Comparison of ENCODE assay signal across 22 cellular contexts in the genomic region with DNA sequence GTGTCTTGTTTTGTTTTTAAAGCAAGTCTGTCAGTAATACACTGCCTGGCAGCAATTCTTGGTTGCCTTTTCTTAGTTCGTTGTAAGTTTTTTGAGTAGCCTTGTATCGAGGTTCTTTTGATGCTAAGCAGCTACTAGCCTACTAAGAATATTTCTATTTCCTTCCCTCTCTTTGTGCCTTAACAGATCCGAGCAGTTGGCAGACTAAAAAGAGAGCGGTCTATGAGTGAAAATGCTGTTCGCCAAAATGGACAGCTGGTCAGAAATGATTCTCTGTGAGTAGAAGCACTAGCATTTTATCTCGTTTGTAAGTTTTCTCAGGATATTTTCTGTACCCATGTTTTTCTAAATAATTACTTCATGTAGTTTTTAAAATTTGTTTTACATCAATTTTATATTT. TPM values are rescaled to one million over a fixed set of nuclear protein-coding genes. Genes with fewer than 3 reads are reported as not detected.
"Had no signal": no experiment of that assay in that cellular context is flagged by ENCODE, and none has a peak within 500 bp of the region (broad histone marks: within the 10 kb centered on the region; RNA-seq: fewer than 3 reads in every experiment).

No MANE protein-coding gene starts in this region.

- H3K27ac Mint-ChIP-seq: activated CD8-positive, alpha-beta T cell treated with anti-CD3 and anti-CD28 coated beads, Interleukin-2, amount 10 ng/mL, durations not matched to agents 7 days and 5 days; activated naive CD4-positive, alpha-beta T cell treated with anti-CD3 and anti-CD28 coated beads for 36 hours; activated naive CD8-positive, alpha-beta T cell; T-helper 17 cell; WTC11 had no signal

- H3K27me3 Mint-ChIP-seq: activated naive CD8-positive, alpha-beta T cell; T-helper 17 cell had no signal

- H3K9me3 Mint-ChIP-seq: activated naive CD4-positive, alpha-beta T cell treated with anti-CD3 and anti-CD28 coated beads for 36 hours; WTC11 had no signal

- ATAC-seq: activated CD8-positive, alpha-beta T cell treated with anti-CD3 and anti-CD28 coated beads, Interleukin-2, amount 10 ng/mL, durations not matched to agents 7 days and 5 days; T-helper 17 cell; WTC11 had no signal

- DNase-seq: activated CD4-positive, alpha-beta T cell treated with anti-CD3 and anti-CD28 coated beads for 48 hours; activated CD4-positive, alpha-beta T cell treated with anti-CD3 and anti-CD28 coated beads, Interleukin-2, amount 50 U/mL, for 4 hours; activated CD4-positive, CD25-positive, alpha-beta regulatory T cell treated with anti-CD3 and anti-CD28 coated beads, Interleukin-2, amount 50 U/mL, for 72 hours; activated CD8-positive, alpha-beta memory T cell treated with anti-CD3 and anti-CD28 coated beads, Interleukin-2, amount 50 U/mL, for 48 hours; activated CD8-positive, alpha-beta T cell treated with anti-CD3 and anti-CD28 coated beads, Interleukin-2, amount 10 ng/mL, durations not matched to agents 7 days and 5 days; activated effector memory CD4-positive, alpha-beta T cell treated with Interleukin-2 at 50 U/mL for 16 hours; activated naive CD4-positive, alpha-beta T cell treated with anti-CD3 and anti-CD28 coated beads for 36 hours; activated T-cell treated with anti-CD3 and anti-CD28 coated beads, Interleukin-2, amount 50 U/mL, for 1 hour; NCI-H1105; NCI-H1436; NCI-H1694 treated with DMSO at 0.1 percent for 48 hours; NCI-H2081; NCI-H524; PC-9; SHP77 treated with DMSO at 0.1 percent for 48 hours; T-helper 17 cell; T-helper 9 cell had no signal

- H3K4me3 Mint-ChIP-seq: activated CD8-positive, alpha-beta T cell treated with anti-CD3 and anti-CD28 coated beads, Interleukin-2, amount 10 ng/mL, durations not matched to agents 7 days and 5 days; activated naive CD4-positive, alpha-beta T cell treated with anti-CD3 and anti-CD28 coated beads for 36 hours; activated naive CD8-positive, alpha-beta T cell; T-helper 17 cell; WTC11 had no signal

- H3K4me3 ChIP-seq: PC-9 had no signal

- H3K4me1 Mint-ChIP-seq: WTC11 had no signal

RNA-seq across cellular contexts. Expression of a gene that starts 39.0 kb away (rescaled TPM):
- total RNA-seq: activated CD8-positive, alpha-beta T cell treated with anti-CD3 and anti-CD28 coated beads, Interleukin-2, amount 10 ng/mL, durations not matched to agents 7 days and 5 days; activated naive CD4-positive, alpha-beta T cell treated with anti-CD3 and anti-CD28 coated beads for 36 hours; HepG2; MCF 10A; PC-9; SK-MEL-5; T-helper 17 cell; WTC11 had no signal

RNA-seq across cellular contexts. Expression of a gene that starts 47.6 kb away (rescaled TPM):
- total RNA-seq: activated CD8-positive, alpha-beta T cell treated with anti-CD3 and anti-CD28 coated beads, Interleukin-2, amount 10 ng/mL, durations not matched to agents 7 days and 5 days; activated naive CD4-positive, alpha-beta T cell treated with anti-CD3 and anti-CD28 coated beads for 36 hours; HepG2; MCF 10A; PC-9; SK-MEL-5; T-helper 17 cell; WTC11 had no signal
